ENCODE assay signal across 8 cellular contexts in the genomic region with DNA sequence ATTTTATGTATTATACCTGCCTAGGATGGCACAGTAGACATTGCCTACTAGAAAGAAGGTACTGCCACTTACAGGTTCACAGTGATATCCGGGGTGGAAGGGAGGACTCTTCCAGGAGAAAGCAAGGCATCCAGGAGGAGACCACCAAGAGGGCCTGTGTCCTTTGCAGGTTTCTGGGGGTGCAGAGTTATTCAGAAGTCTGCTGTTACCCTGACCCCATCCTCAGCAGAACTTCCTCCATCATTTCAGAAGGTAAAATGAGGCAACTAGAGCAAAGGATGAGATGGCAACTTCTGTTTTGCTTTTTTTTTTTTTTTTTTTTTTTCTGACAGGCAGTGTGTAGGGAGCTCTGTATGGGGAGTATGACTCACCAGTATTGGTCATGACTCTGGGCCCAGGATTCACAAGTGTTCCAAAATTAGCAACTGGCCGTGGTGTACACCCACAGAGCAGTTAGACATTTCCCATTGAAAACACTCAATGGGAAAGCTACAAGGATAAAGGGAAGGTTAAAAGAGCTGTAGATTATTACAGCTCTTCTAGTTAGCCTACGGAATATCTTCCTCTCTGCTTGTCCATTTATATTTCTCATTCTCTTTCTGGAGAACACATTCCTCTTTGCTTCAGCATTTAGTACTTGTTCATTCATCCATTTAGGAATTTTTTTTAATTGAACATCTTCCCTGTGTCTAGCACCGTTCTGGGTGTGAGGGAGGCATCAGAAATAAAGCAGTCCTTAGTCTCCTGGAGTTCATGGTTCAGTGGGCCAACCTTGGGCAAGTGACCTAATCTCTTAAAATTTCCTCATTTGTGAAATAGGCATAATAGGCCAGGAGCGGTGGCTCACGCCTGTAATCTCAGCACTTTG. TPM values are rescaled to one million over a fixed set of nuclear protein-coding genes. Genes with fewer than 3 reads are reported as not detected.
DNase-seq lines count a peak whose midpoint lies in the region; ATAC-seq and TF ChIP-seq lines count a peak whose summit lies in the region.

No MANE protein-coding gene starts in this region.

- peak; percentile 8 to 35 for TF ChIP-seq RAD21 in liver (IDR thresholded peaks at IDR 0.05)

- H3K9ac ChIP-seq in liver (ENCODE audit: low read depth in 1 of 2, low read length in 2 of 2): no peak overlapping the region

- H3K36me3 ChIP-seq in body of pancreas (replicated peaks in 1 of 2; ENCODE audit: insufficient read depth in 1 of 2, low read depth in 2 of 2): no peaks in the 10 kb centered on the region
- no peaks in the 10 kb centered on the region for H3K36me3 ChIP-seq in liver (ENCODE audit: control insufficient read depth in 4 of 4, insufficient read depth in 3 of 4, low read depth in 1 of 4, low read length in 3 of 4)
- no peaks in the 10 kb centered on the region for H3K36me3 ChIP-seq in uterus

- DNase-seq in activated CD4-positive, alpha-beta T cell treated with anti-CD3 and anti-CD28 coated beads, Interleukin-2, amount 10 ng/mL, durations not matched to agents 24 days and 14 days: peak; percentile 74
- no peak for DNase-seq in activated CD4-positive, alpha-beta T cell treated with anti-CD3 and anti-CD28 coated beads for 1 hour
- DNase-seq in NCI-H446 treated with DMSO at 0.1 percent for 48 hours (lab: John Stamatoyannopoulos, UW): peak; percentile 82
- peak; percentile 42 to 75 (median 60) for DNase-seq in body of pancreas
- DNase-seq in uterus: peak; percentile 45 to 75
- no peak for DNase-seq in NCI-H82 (lab: John Stamatoyannopoulos, UW)

- intact Hi-C loops in activated CD4-positive, alpha-beta T cell treated with anti-CD3 and anti-CD28 coated beads, Interleukin-2, amount 10 ng/mL, durations not matched to agents 24 days and 14 days (cut with micrococcal nuclease): loop anchor here (1.0 to 5.0 kb wide), 5 partner anchors 9 to 73 kb away; a partner anchor contains a TSS
- intact Hi-C loops in body of pancreas (cut with DNase I) (no loop called here), uterus (cut with DNase I; ENCODE audit: low total_unique reads) (no loop called here)

- peaks cover 67% of the 10 kb centered on the region for H3K4me1 ChIP-seq in body of pancreas
- H3K4me1 ChIP-seq in liver (ENCODE audit: control insufficient read depth in 4 of 4, insufficient read depth in 4 of 4, low read length in 3 of 4): peaks cover 5 to 26% (median 10%) of the 10 kb centered on the region in 4 donors
- peaks cover 0 to 3% of the 10 kb centered on the region in 2 donors for H3K4me1 ChIP-seq in uterus

- H3K4me3 ChIP-seq in body of pancreas (no peak overlapping the region), liver (ENCODE audit: low read depth in 1 of 3, low read length in 3 of 3) (no peak overlapping the region), uterus (no peak overlapping the region)

- H3K27ac ChIP-seq in body of pancreas: peak overlapping the region in 3 of 4 donors; percentile 24 to 53 (median 28)
- no peak overlapping the region for H3K27ac ChIP-seq in liver (ENCODE audit: low read depth in 1 of 2, low read length in 2 of 2)
- peak overlapping the region; percentile 48 to 77 for H3K27ac ChIP-seq in uterus

- TF ChIP-seq POLR2A in body of pancreas (IDR thresholded peaks at IDR 0.05) (no peak), uterus (IDR thresholded peaks at IDR 0.05) (no peak)

- TF ChIP-seq CTCF in body of pancreas (IDR thresholded peaks at IDR 0.05) (no peak), liver (IDR thresholded peaks at IDR 0.05; ENCODE audit: low read depth, low read length, missing input control) (no peak), uterus (IDR thresholded peaks at IDR 0.05) (no peak)

- no peaks in the 10 kb centered on the region for H3K27me3 ChIP-seq in body of pancreas
- H3K27me3 ChIP-seq in liver (ENCODE audit: control insufficient read depth in 4 of 4, insufficient read depth in 4 of 4, low read length in 3 of 4): no peaks in the 10 kb centered on the region
- no peaks in the 10 kb centered on the region for H3K27me3 ChIP-seq in uterus

- peak overlapping the region; percentile 46 for H3K4me3 Mint-ChIP-seq in activated CD4-positive, alpha-beta T cell treated with anti-CD3 and anti-CD28 coated beads, Interleukin-2, amount 10 ng/mL, durations not matched to agents 24 days and 14 days

- no peaks in the 10 kb centered on the region for H3K9me3 ChIP-seq in body of pancreas
- H3K9me3 ChIP-seq in liver (ENCODE audit: control insufficient read depth in 4 of 4, low read length in 3 of 4): no peaks in the 10 kb centered on the region
- no peaks in the 10 kb centered on the region for H3K9me3 ChIP-seq in uterus

- no peaks in the 10 kb centered on the region for H3K36me3 Mint-ChIP-seq in activated CD4-positive, alpha-beta T cell treated with anti-CD3 and anti-CD28 coated beads, Interleukin-2, amount 10 ng/mL, durations not matched to agents 24 days and 14 days (ENCODE audit: low read depth)

- WGBS in body of pancreas, 2 donors: 71 to 73% methylated on average over 6 of the region's 6 CpGs
- 83% methylated on average over 6 of the region's 6 CpGs for WGBS in liver

- H3K4me1 Mint-ChIP-seq in activated CD4-positive, alpha-beta T cell treated with anti-CD3 and anti-CD28 coated beads, Interleukin-2, amount 10 ng/mL, durations not matched to agents 24 days and 14 days: peaks cover 52% of the 10 kb centered on the region

- H3K27ac Mint-ChIP-seq in activated CD4-positive, alpha-beta T cell treated with anti-CD3 and anti-CD28 coated beads, Interleukin-2, amount 10 ng/mL, durations not matched to agents 24 days and 14 days: peak overlapping the region; percentile 80

- no peaks in the 10 kb centered on the region for H3K9me3 Mint-ChIP-seq in activated CD4-positive, alpha-beta T cell treated with anti-CD3 and anti-CD28 coated beads, Interleukin-2, amount 10 ng/mL, durations not matched to agents 24 days and 14 days

- peak; percentile 58 for ATAC-seq in HG02759 (IDR thresholded peaks at IDR 0.05; ENCODE audit: unreplicated experiment)
- ATAC-seq in body of pancreas: peak; percentile 79

- no peaks in the 10 kb centered on the region for H3K27me3 Mint-ChIP-seq in activated CD4-positive, alpha-beta T cell treated with anti-CD3 and anti-CD28 coated beads, Interleukin-2, amount 10 ng/mL, durations not matched to agents 24 days and 14 days

TF ChIP-seq in liver, 16 proteins besides CTCF, POLR2A, EP300 and RAD21 (continues in another document):
- TF ChIP-seq YY1 (IDR thresholded peaks at IDR 0.05) (peak; percentile 40), FOXA2 (IDR thresholded peaks at IDR 0.05) (no peak), EGR1 (IDR thresholded peaks at IDR 0.05; ENCODE audit: low read depth in 2 of 2) (peak in 1 of 2 donors; percentile 26), HNF4G (IDR thresholded peaks at IDR 0.05) (no peak), TAF1 (conservative IDR thresholded peaks at IDR 0.05) (no peak), NR2F2 (IDR thresholded peaks at IDR 0.05) (no peak), GABPA (IDR thresholded peaks at IDR 0.05 in 1 of 2, conservative IDR thresholded peaks at IDR 0.05 in 1 of 2) (no peak), RXRA (IDR thresholded peaks at IDR 0.05) (peak in 1 of 2 donors; percentile 69), SP1 (IDR thresholded peaks at IDR 0.05) (no peak)
- TF ChIP-seq, protein P1, sequence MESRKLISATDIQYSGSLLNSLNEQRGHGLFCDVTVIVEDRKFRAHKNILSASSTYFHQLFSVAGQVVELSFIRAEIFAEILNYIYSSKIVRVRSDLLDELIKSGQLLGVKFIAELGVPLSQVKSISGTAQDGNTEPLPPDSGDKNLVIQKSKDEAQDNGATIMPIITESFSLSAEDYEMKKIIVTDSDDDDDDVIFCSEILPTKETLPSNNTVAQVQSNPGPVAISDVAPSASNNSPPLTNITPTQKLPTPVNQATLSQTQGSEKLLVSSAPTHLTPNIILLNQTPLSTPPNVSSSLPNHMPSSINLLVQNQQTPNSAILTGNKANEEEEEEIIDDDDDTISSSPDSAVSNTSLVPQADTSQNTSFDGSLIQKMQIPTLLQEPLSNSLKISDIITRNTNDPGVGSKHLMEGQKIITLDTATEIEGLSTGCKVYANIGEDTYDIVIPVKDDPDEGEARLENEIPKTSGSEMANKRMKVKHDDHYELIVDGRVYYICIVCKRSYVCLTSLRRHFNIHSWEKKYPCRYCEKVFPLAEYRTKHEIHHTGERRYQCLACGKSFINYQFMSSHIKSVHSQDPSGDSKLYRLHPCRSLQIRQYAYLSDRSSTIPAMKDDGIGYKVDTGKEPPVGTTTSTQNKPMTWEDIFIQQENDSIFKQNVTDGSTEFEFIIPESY (IDR thresholded peaks at IDR 0.05): no peak
- TF ChIP-seq, protein P2, sequence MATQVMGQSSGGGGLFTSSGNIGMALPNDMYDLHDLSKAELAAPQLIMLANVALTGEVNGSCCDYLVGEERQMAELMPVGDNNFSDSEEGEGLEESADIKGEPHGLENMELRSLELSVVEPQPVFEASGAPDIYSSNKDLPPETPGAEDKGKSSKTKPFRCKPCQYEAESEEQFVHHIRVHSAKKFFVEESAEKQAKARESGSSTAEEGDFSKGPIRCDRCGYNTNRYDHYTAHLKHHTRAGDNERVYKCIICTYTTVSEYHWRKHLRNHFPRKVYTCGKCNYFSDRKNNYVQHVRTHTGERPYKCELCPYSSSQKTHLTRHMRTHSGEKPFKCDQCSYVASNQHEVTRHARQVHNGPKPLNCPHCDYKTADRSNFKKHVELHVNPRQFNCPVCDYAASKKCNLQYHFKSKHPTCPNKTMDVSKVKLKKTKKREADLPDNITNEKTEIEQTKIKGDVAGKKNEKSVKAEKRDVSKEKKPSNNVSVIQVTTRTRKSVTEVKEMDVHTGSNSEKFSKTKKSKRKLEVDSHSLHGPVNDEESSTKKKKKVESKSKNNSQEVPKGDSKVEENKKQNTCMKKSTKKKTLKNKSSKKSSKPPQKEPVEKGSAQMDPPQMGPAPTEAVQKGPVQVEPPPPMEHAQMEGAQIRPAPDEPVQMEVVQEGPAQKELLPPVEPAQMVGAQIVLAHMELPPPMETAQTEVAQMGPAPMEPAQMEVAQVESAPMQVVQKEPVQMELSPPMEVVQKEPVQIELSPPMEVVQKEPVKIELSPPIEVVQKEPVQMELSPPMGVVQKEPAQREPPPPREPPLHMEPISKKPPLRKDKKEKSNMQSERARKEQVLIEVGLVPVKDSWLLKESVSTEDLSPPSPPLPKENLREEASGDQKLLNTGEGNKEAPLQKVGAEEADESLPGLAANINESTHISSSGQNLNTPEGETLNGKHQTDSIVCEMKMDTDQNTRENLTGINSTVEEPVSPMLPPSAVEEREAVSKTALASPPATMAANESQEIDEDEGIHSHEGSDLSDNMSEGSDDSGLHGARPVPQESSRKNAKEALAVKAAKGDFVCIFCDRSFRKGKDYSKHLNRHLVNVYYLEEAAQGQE (IDR thresholded peaks at IDR 0.05): peak; percentile 48
- TF ChIP-seq, protein P3, sequence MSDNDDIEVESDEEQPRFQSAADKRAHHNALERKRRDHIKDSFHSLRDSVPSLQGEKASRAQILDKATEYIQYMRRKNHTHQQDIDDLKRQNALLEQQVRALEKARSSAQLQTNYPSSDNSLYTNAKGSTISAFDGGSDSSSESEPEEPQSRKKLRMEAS (IDR thresholded peaks at IDR 0.05): peak; percentile 39

RNA-seq across cellular contexts. Expression of a gene that starts 50.5 kb away (rescaled TPM):
- total RNA-seq in activated CD4-positive, alpha-beta T cell treated with anti-CD3 and anti-CD28 coated beads, Interleukin-2, amount 10 ng/mL, durations not matched to agents 24 days and 14 days: 43.6 and 44.4 TPM in 2 replicates
- total RNA-seq in body of pancreas (10 to 100 TPM; 30.3 to 32.7 TPM), liver (10 to 100 TPM; 29.5 to 40.7 TPM), uterus (10 to 100 TPM; 14.9 to 44.4 (median 34.6) TPM)
- 10 to 100 TPM; 22.9 to 27.4 TPM for polyA plus RNA-seq in liver

Comparison
In these comparisons a context has a peak if more than half of its experiments do, and no peak if none do; other contexts are left out.
1. DNase-seq: peak in activated CD4-positive, alpha-beta T cell treated with anti-CD3 and anti-CD28 coated beads, Interleukin-2, amount 10 ng/mL, durations not matched to agents 24 days and 14 days (single experiment), NCI-H446 treated with DMSO at 0.1 percent for 48 hours (single experiment), body of pancreas (4 of 4) and uterus (2 of 2); none in activated CD4-positive, alpha-beta T cell treated with anti-CD3 and anti-CD28 coated beads for 1 hour (single experiment) and NCI-H82 (single experiment).
2. H3K27ac ChIP-seq: peak in body of pancreas (3 of 4) and uterus (2 of 2); none in liver (0 of 2).